1 cellular context compared by ENCODE assay signal in genomic region chr21:46674430-46675007, GRCh38.
TF ChIP-seq lines count a peak whose summit lies in the region.

No MANE protein-coding gene starts in this region.

TF ChIP-seq in K562, 482 proteins besides CTCF, POLR2A, EP300 and RAD21 (continued from another document):
- TF ChIP-seq TEAD4 (IDR thresholded peaks at IDR 0.05; ENCODE audit: low read length): no peak
- no peak for TF ChIP-seq TEAD4 (CRISPR knock-in tag; IDR thresholded peaks at IDR 0.05; ENCODE audit: borderline replicate concordance)
- no peak for TF ChIP-seq CBX5 (IDR thresholded peaks at IDR 0.05; ENCODE audit: borderline replicate concordance, low read depth)
- no peak for TF ChIP-seq NFE2L1 (tag; IDR thresholded peaks at IDR 0.05; ENCODE audit: borderline replicate concordance, low read depth)
- no peak for TF ChIP-seq ZNF316 (IDR thresholded peaks at IDR 0.05)
- TF ChIP-seq ARID3B (CRISPR knock-in tag; IDR thresholded peaks at IDR 0.05; ENCODE audit: borderline replicate concordance): no peak
- no peak for TF ChIP-seq IRF9 (tag; IDR thresholded peaks at IDR 0.05)
- TF ChIP-seq ZNF311 (CRISPR knock-in tag; IDR thresholded peaks at IDR 0.05): no peak
- TF ChIP-seq OTX1 (CRISPR knock-in tag; IDR thresholded peaks at IDR 0.05): no peak
